29 cellular contexts compared by ENCODE assay signal in genomic region chr20:3258429-3258828, GRCh38.
"Had no signal": no experiment of that assay in that cellular context is flagged by ENCODE, and none has a peak within 500 bp of the region (broad histone marks: within the 10 kb centered on the region; RNA-seq: fewer than 3 reads in every experiment).

No MANE protein-coding gene starts in this region.

- H3K27me3 ChIP-seq: adrenal gland, SJSA1 had no signal

- H3K9me3 ChIP-seq: adrenal gland, SJSA1, SK-N-SH had no signal

- H3K36me3 Mint-ChIP-seq: activated naive CD4-positive, alpha-beta T cell treated with anti-CD3 and anti-CD28 coated beads, Interleukin-2, amount 50 U/mL, for 72 hours had no signal

- H3K4me1 Mint-ChIP-seq: activated B cell treated with CpG ODN at 0.5 μM for 24 hours, brain had no signal

- H3K9me3 Mint-ChIP-seq: activated B cell treated with CpG ODN at 0.5 μM for 24 hours; activated CD4-positive, alpha-beta memory T cell treated with anti-CD3 and anti-CD28 coated beads for 36 hours; activated naive CD4-positive, alpha-beta T cell treated with anti-CD3 and anti-CD28 coated beads for 36 hours; activated naive CD4-positive, alpha-beta T cell treated with anti-CD3 and anti-CD28 coated beads, Interleukin-2, amount 50 U/mL, for 72 hours; activated T-cell treated with anti-CD3 and anti-CD28 coated beads, Interleukin-2, amount 50 U/mL, for 4 hours; activated T-helper 1 cell treated with anti-CD3 and anti-CD28 coated beads, Interleukin-12 subunit alpha, Interleukin-12 subunit beta, Interleukin-2, Interleukin-4 antibody, amounts not matched to agents 30 ng/mL and 10 ng/mL and 1 ng/mL, durations not matched to agents 14 hours and 24 hours and 36 hours; brain; T-helper 1 cell treated with Interleukin-12 subunit alpha and Interleukin-12 subunit beta and Interleukin-4 antibody, amounts not matched to agents 30 μg/mL and 1 μg/mL, for 36 hours; T-helper 2 cell treated with Interferon-gamma antibody and Interleukin-4, amounts not matched to agents 5 μg/mL and 100 μg/mL, for 36 hours had no signal

- H3K4me1 ChIP-seq: adrenal gland had no signal

- H3K27ac ChIP-seq: adrenal gland, SJSA1 had no signal

- ATAC-seq: activated naive CD4-positive, alpha-beta T cell treated with anti-CD3 and anti-CD28 coated beads, Interleukin-2, amount 50 U/mL, for 72 hours; activated T-cell treated with anti-CD3 and anti-CD28 coated beads, Interleukin-2, amount 50 U/mL, for 4 hours; Panc1 had no signal

- H3K4me3 ChIP-seq: adrenal gland, SJSA1 had no signal

- H3K27ac Mint-ChIP-seq: activated B cell treated with CpG ODN at 0.5 μM for 24 hours; activated CD4-positive, alpha-beta memory T cell treated with anti-CD3 and anti-CD28 coated beads for 36 hours; activated naive CD4-positive, alpha-beta T cell treated with anti-CD3 and anti-CD28 coated beads for 36 hours; activated naive CD4-positive, alpha-beta T cell treated with anti-CD3 and anti-CD28 coated beads, Interleukin-2, amount 50 U/mL, for 72 hours; activated T-helper 1 cell treated with anti-CD3 and anti-CD28 coated beads, Interleukin-12 subunit alpha, Interleukin-12 subunit beta, Interleukin-2, Interleukin-4 antibody, amounts not matched to agents 30 ng/mL and 10 ng/mL and 1 ng/mL, durations not matched to agents 14 hours and 24 hours and 36 hours; brain; T-helper 1 cell treated with Interleukin-12 subunit alpha and Interleukin-12 subunit beta and Interleukin-4 antibody, amounts not matched to agents 30 μg/mL and 1 μg/mL, for 36 hours; T-helper 2 cell treated with Interferon-gamma antibody and Interleukin-4, amounts not matched to agents 5 μg/mL and 100 μg/mL, for 36 hours had no signal

- H3K27me3 Mint-ChIP-seq: activated B cell treated with CpG ODN at 0.5 μM for 24 hours; activated CD4-positive, alpha-beta memory T cell treated with anti-CD3 and anti-CD28 coated beads for 36 hours; brain had no signal

- H3K4me3 Mint-ChIP-seq: activated B cell treated with CpG ODN at 0.5 μM for 24 hours; activated CD4-positive, alpha-beta memory T cell treated with anti-CD3 and anti-CD28 coated beads for 36 hours; activated naive CD4-positive, alpha-beta T cell treated with anti-CD3 and anti-CD28 coated beads for 36 hours; activated T-cell treated with anti-CD3 and anti-CD28 coated beads, Interleukin-2, amount 50 U/mL, for 4 hours; activated T-helper 1 cell treated with anti-CD3 and anti-CD28 coated beads, Interleukin-12 subunit alpha, Interleukin-12 subunit beta, Interleukin-2, Interleukin-4 antibody, amounts not matched to agents 30 ng/mL and 10 ng/mL and 1 ng/mL, durations not matched to agents 14 hours and 24 hours and 36 hours; brain; T-helper 1 cell treated with Interleukin-12 subunit alpha and Interleukin-12 subunit beta and Interleukin-4 antibody, amounts not matched to agents 30 μg/mL and 1 μg/mL, for 36 hours; T-helper 2 cell treated with Interferon-gamma antibody and Interleukin-4, amounts not matched to agents 5 μg/mL and 100 μg/mL, for 36 hours had no signal

- DNase-seq: activated B cell treated with CpG ODN at 0.5 μM for 24 hours; activated CD4-positive, alpha-beta memory T cell treated with anti-CD3 and anti-CD28 coated beads for 36 hours; activated CD4-positive, alpha-beta T cell treated with anti-CD3 and anti-CD28 coated beads for 4 hours; activated CD4-positive, alpha-beta T cell treated with anti-CD3 and anti-CD28 coated beads, Interleukin-2, amount 50 U/mL, for 1 hour; activated CD4-positive, CD25-positive, alpha-beta regulatory T cell treated with anti-CD3 and anti-CD28 coated beads, Interleukin-2, amount 50 U/mL, for 72 hours; activated CD8-positive, alpha-beta memory T cell treated with anti-CD3 and anti-CD28 coated beads, Interleukin-2, amount 50 U/mL, for 4 hours; activated gamma-delta T cell treated with Interleukin-2 at 50 U/mL for 16 hours; activated naive CD4-positive, alpha-beta T cell treated with anti-CD3 and anti-CD28 coated beads for 36 hours; activated T-cell treated with anti-CD3 and anti-CD28 coated beads for 4 hours; activated T-cell treated with anti-CD3 and anti-CD28 coated beads, Interleukin-2, amount 50 U/mL, for 4 hours; adrenal gland; caudate nucleus; cerebellar nuclear complex; NCI-H1048; NCI-H1105 treated with DMSO at 0.1 percent for 48 hours; NCI-H1436 treated with DMSO at 0.1 percent for 48 hours; NCI-H1694 treated with DMSO at 0.1 percent for 48 hours; NCI-H2029; NCI-H345; NCI-H524 treated with DMSO at 0.1 percent for 48 hours; SHP77 treated with DMSO at 0.1 percent for 48 hours; SK-N-SH had no signal
